ENCODE assay signal across 1 cellular context in genomic region chr5:10507575-10508024, GRCh38.
TF ChIP-seq lines count a peak whose summit lies in the region.

No MANE protein-coding gene starts in this region.

TF ChIP-seq in K562, 482 proteins besides CTCF, POLR2A, EP300 and RAD21 (continued from another document):
- TF ChIP-seq, protein P1, sequence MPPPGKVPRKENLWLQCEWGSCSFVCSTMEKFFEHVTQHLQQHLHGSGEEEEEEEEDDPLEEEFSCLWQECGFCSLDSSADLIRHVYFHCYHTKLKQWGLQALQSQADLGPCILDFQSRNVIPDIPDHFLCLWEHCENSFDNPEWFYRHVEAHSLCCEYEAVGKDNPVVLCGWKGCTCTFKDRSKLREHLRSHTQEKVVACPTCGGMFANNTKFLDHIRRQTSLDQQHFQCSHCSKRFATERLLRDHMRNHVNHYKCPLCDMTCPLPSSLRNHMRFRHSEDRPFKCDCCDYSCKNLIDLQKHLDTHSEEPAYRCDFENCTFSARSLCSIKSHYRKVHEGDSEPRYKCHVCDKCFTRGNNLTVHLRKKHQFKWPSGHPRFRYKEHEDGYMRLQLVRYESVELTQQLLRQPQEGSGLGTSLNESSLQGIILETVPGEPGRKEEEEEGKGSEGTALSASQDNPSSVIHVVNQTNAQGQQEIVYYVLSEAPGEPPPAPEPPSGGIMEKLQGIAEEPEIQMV (tag; conservative IDR thresholded peaks at IDR 0.05; ENCODE audit: low read depth), result no peak
- TF ChIP-seq DEAF1 (CRISPR knock-in tag; IDR thresholded peaks at IDR 0.05), result 0 out of 2 replicates have a peak, but pooled peaks have one; percentile 27
- no peak for TF ChIP-seq ZC3H4 (CRISPR knock-in tag; IDR thresholded peaks at IDR 0.05; ENCODE audit: borderline replicate concordance)
- TF ChIP-seq, protein P2, sequence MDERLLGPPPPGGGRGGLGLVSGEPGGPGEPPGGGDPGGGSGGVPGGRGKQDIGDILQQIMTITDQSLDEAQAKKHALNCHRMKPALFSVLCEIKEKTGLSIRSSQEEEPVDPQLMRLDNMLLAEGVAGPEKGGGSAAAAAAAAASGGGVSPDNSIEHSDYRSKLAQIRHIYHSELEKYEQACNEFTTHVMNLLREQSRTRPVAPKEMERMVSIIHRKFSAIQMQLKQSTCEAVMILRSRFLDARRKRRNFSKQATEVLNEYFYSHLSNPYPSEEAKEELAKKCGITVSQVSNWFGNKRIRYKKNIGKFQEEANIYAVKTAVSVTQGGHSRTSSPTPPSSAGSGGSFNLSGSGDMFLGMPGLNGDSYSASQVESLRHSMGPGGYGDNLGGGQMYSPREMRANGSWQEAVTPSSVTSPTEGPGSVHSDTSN (CRISPR knock-in tag; IDR thresholded peaks at IDR 0.05; ENCODE audit: low read depth), result peak; percentile 89
- TF ChIP-seq, protein P2 (tag; conservative IDR thresholded peaks at IDR 0.05; ENCODE audit: low read depth), result peak; percentile 100
- TF ChIP-seq ZNF24 (IDR thresholded peaks at IDR 0.05), result peak; percentile 37; the same call in 1 of the 2 replicates
- TF ChIP-seq, protein P3, sequence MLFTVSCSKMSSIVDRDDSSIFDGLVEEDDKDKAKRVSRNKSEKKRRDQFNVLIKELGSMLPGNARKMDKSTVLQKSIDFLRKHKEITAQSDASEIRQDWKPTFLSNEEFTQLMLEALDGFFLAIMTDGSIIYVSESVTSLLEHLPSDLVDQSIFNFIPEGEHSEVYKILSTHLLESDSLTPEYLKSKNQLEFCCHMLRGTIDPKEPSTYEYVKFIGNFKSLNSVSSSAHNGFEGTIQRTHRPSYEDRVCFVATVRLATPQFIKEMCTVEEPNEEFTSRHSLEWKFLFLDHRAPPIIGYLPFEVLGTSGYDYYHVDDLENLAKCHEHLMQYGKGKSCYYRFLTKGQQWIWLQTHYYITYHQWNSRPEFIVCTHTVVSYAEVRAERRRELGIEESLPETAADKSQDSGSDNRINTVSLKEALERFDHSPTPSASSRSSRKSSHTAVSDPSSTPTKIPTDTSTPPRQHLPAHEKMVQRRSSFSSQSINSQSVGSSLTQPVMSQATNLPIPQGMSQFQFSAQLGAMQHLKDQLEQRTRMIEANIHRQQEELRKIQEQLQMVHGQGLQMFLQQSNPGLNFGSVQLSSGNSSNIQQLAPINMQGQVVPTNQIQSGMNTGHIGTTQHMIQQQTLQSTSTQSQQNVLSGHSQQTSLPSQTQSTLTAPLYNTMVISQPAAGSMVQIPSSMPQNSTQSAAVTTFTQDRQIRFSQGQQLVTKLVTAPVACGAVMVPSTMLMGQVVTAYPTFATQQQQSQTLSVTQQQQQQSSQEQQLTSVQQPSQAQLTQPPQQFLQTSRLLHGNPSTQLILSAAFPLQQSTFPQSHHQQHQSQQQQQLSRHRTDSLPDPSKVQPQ (CRISPR knock-in tag; IDR thresholded peaks at IDR 0.05; ENCODE audit: borderline replicate concordance), result no peak
- no peak for TF ChIP-seq ELF1 (tag; IDR thresholded peaks at IDR 0.05)
- TF ChIP-seq NCOA2 (IDR thresholded peaks at IDR 0.05; ENCODE audit: partially characterized antibody in 2 of 2), result peak in 1 of 2 experiments; percentile 73
- TF ChIP-seq GATAD2B (IDR thresholded peaks at IDR 0.05; ENCODE audit: borderline replicate concordance), result no peak; the same call in 1 of the 2 replicates
- TF ChIP-seq MCM2 (IDR thresholded peaks at IDR 0.05; ENCODE audit: low read depth), result no peak
- TF ChIP-seq CXXC5 (CRISPR knock-in tag; IDR thresholded peaks at IDR 0.05), result peak; percentile 69
- TF ChIP-seq ARID1B (IDR thresholded peaks at IDR 0.05), result peak; percentile 92
- TF ChIP-seq ZNF239 (CRISPR knock-in tag; IDR thresholded peaks at IDR 0.05), result peak; percentile 28; the same call in 1 of the 2 replicates
- TF ChIP-seq KLF16 (IDR thresholded peaks at IDR 0.05), result peak; percentile 68; the same call in 1 of the 2 replicates
- TF ChIP-seq CBFA2T2 (conservative IDR thresholded peaks at IDR 0.05), result peak; percentile 67
- peak; percentile 32 for TF ChIP-seq ZFP36 (IDR thresholded peaks at IDR 0.05; ENCODE audit: low read depth, low read length, partially characterized antibody)
- no peak for TF ChIP-seq ZNF778 (CRISPR knock-in tag; IDR thresholded peaks at IDR 0.05)
- TF ChIP-seq RBBP5 (IDR thresholded peaks at IDR 0.05; ENCODE audit: borderline replicate concordance, insufficient read depth, low read length, poor library complexity, severe bottlenecking), result no peak
- TF ChIP-seq E2F5 (CRISPR knock-in tag; IDR thresholded peaks at IDR 0.05), result no peak
- 0 out of 2 replicates have a peak, but pooled peaks have one; percentile 41 for TF ChIP-seq TARDBP (IDR thresholded peaks at IDR 0.05)
- no peak for TF ChIP-seq ZNF699 (CRISPR knock-in tag; IDR thresholded peaks at IDR 0.05; ENCODE audit: insufficient replicate concordance)
- TF ChIP-seq NFIC (IDR thresholded peaks at IDR 0.05), result peak; percentile 46; the same call in 1 of the 2 replicates
- no peak for TF ChIP-seq SIX5 (IDR thresholded peaks at IDR 0.05; ENCODE audit: borderline replicate concordance in 1 of 2, insufficient read depth in 1 of 2, low read depth in 1 of 2, low read length in 2 of 2)
- peak; percentile 84 for TF ChIP-seq TEAD4 (IDR thresholded peaks at IDR 0.05; ENCODE audit: low read length)
- TF ChIP-seq TEAD4 (CRISPR knock-in tag; IDR thresholded peaks at IDR 0.05; ENCODE audit: borderline replicate concordance), result no peak
- no peak for TF ChIP-seq ZNF282 (CRISPR knock-in tag; IDR thresholded peaks at IDR 0.05)
- no peak for TF ChIP-seq ZNF583 (CRISPR knock-in tag; IDR thresholded peaks at IDR 0.05)
- peak; percentile 85 for TF ChIP-seq NCOR1 (IDR thresholded peaks at IDR 0.05)
- TF ChIP-seq CEBPB (tag; IDR thresholded peaks at IDR 0.05), result no peak
- no peak for TF ChIP-seq ZNF280B (CRISPR knock-in tag; IDR thresholded peaks at IDR 0.05)
- TF ChIP-seq, protein P4, sequence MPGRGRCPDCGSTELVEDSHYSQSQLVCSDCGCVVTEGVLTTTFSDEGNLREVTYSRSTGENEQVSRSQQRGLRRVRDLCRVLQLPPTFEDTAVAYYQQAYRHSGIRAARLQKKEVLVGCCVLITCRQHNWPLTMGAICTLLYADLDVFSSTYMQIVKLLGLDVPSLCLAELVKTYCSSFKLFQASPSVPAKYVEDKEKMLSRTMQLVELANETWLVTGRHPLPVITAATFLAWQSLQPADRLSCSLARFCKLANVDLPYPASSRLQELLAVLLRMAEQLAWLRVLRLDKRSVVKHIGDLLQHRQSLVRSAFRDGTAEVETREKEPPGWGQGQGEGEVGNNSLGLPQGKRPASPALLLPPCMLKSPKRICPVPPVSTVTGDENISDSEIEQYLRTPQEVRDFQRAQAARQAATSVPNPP (IDR thresholded peaks at IDR 0.05; ENCODE audit: borderline replicate concordance, insufficient read depth, insufficient read length), result no peak
- peak in 1 of 2 experiments; percentile 96; a peak in 2 of 4 replicates for TF ChIP-seq TBL1XR1 (IDR thresholded peaks at IDR 0.05; ENCODE audit: low read length in 2 of 2)
- no peak for TF ChIP-seq RBM22 (IDR thresholded peaks at IDR 0.05; ENCODE audit: low read depth, low read length, poor library complexity, severe bottlenecking)
- no peak for TF ChIP-seq RBFOX2 (IDR thresholded peaks at IDR 0.05; ENCODE audit: low read depth, low read length)
- TF ChIP-seq MAZ (CRISPR knock-in tag; conservative IDR thresholded peaks at IDR 0.05 in 1 of 2, IDR thresholded peaks at IDR 0.05 in 1 of 2), result peak; percentile 41 to 59; a peak in 1 of 4 replicates
- no peak; the same call in 1 of the 2 replicates for TF ChIP-seq CREB3L1 (IDR thresholded peaks at IDR 0.05; ENCODE audit: borderline replicate concordance, low read depth)
- no peak for TF ChIP-seq MCM7 (IDR thresholded peaks at IDR 0.05)
